Comparison of ENCODE assay signal across 9 cellular contexts in genomic region chr3:118641608-118642007, GRCh38.
A peak's percentile ranks its signal among the peaks of the same experiment; 100 is the strongest.
DNase-seq lines count a peak whose midpoint lies in the region; ATAC-seq and TF ChIP-seq lines count a peak whose summit lies in the region.
"Had no signal": no experiment of that assay in that cellular context is flagged by ENCODE, and none has a peak within 500 bp of the region (broad histone marks: within the 10 kb centered on the region; RNA-seq: fewer than 3 reads in every experiment).

No MANE protein-coding gene starts in this region.

- peak; percentile 7 for DNase-seq in DMS53 treated with DMSO at 0.1 percent for 48 hours (lab: John Stamatoyannopoulos, UW; ENCODE audit: unreplicated experiment)
- peak; percentile 58 for DNase-seq in NCI-H1092 (lab: John Stamatoyannopoulos, UW)
- peak; percentile 7 for DNase-seq in cerebellar cortex (ENCODE audit: low spot score)
- no peak for DNase-seq in cerebellar nuclear complex (lab: John Stamatoyannopoulos, UW)
- no peak for DNase-seq in esophagus squamous epithelium (lab: John Stamatoyannopoulos, UW)
- no peak for DNase-seq in NCI-H1048 (lab: John Stamatoyannopoulos, UW)
- DNase-seq in uterus, result no peak
- DNase-seq: effector CD4-positive, alpha-beta T cell had no signal

- 26 to 62% methylated on average over 2 to 4 of the region's 4 CpGs for WGBS in esophagus squamous epithelium, 2 donors

- intact Hi-C loops in esophagus squamous epithelium (cut with DNase I), result no loop called here
- intact Hi-C loops in uterus (cut with DNase I; ENCODE audit: low total_unique reads), result no loop called here

- ATAC-seq in GM21576 (IDR thresholded peaks at IDR 0.05; ENCODE audit: unreplicated experiment), result peak; percentile 62

- no peaks in the 10 kb centered on the region for H3K36me3 ChIP-seq in esophagus squamous epithelium
- H3K36me3 ChIP-seq in uterus, result no peaks in the 10 kb centered on the region

- TF ChIP-seq CTCF in esophagus squamous epithelium (IDR thresholded peaks at IDR 0.05), result no peak
- TF ChIP-seq CTCF in uterus (IDR thresholded peaks at IDR 0.05), result no peak

- H3K4me1 ChIP-seq in esophagus squamous epithelium, result peaks cover 0 to 4% (median 0%) of the 10 kb centered on the region in 3 donors
- no peaks in the 10 kb centered on the region for H3K4me1 ChIP-seq in uterus

- H3K27me3 ChIP-seq in esophagus squamous epithelium (no peaks in the 10 kb centered on the region), uterus (no peaks in the 10 kb centered on the region)

- H3K27ac ChIP-seq in esophagus squamous epithelium (no peak overlapping the region), uterus (no peak overlapping the region)

- no peaks in the 10 kb centered on the region for H3K9me3 ChIP-seq in esophagus squamous epithelium
- no peaks in the 10 kb centered on the region for H3K9me3 ChIP-seq in uterus

- H3K4me3 ChIP-seq in esophagus squamous epithelium (no peak overlapping the region), uterus (no peak overlapping the region)

- TF ChIP-seq POLR2A in esophagus squamous epithelium (IDR thresholded peaks at IDR 0.05) (no peak), uterus (IDR thresholded peaks at IDR 0.05) (no peak)

Comparison
In these comparisons a context has a peak if more than half of its experiments do, and no peak if none do; other contexts are left out.
1. DNase-seq: peak in DMS53 treated with DMSO at 0.1 percent for 48 hours (single experiment), NCI-H1092 (single experiment) and cerebellar cortex (single experiment); none in cerebellar nuclear complex (0 of 2), esophagus squamous epithelium (single experiment), NCI-H1048 (single experiment) and uterus (0 of 2).